33 cellular contexts compared by ENCODE assay signal in genomic region chr1:244290386-244290785, GRCh38.
"Had no signal": no experiment of that assay in that cellular context is flagged by ENCODE, and none has a peak within 500 bp of the region (broad histone marks: within the 10 kb centered on the region; RNA-seq: fewer than 3 reads in every experiment).

No MANE protein-coding gene starts in this region.

- H3K9me3 ChIP-seq: neutrophil, ovary, right lobe of liver, sigmoid colon, suprapubic skin, testis, tibial artery, transverse colon, upper lobe of right lung, uterus had no signal

- H3K27me3 Mint-ChIP-seq: natural killer cell treated with Interleukin-12 subunit alpha and Interleukin-12 subunit beta and Interleukin-15 and Interleukin-18, amount 100 ng/mL, for 72 hours; progenitor cell of endocrine pancreas; stimulated activated naive CD8-positive, alpha-beta T cell treated with anti-CD3 and anti-CD28 coated beads, Interleukin-15, Interleukin-2, amounts not matched to agents 100 ng/mL and 50 ng/mL, for 24 hours had no signal

- H3K27me3 ChIP-seq: neutrophil, ovary, right lobe of liver, sigmoid colon, spleen, suprapubic skin, testis, tibial artery, transverse colon, upper lobe of right lung, uterus had no signal

- H3K9ac ChIP-seq: parathyroid adenoma had no signal

- H3K36me3 ChIP-seq: neutrophil, ovary, right lobe of liver, sigmoid colon, spleen, suprapubic skin, tibial artery, transverse colon, upper lobe of right lung, uterus had no signal

- H2AFZ ChIP-seq: parathyroid adenoma had no signal

- H3K4me3 Mint-ChIP-seq: naive B cell; natural killer cell treated with Interleukin-12 subunit alpha and Interleukin-12 subunit beta and Interleukin-15 and Interleukin-18, amount 100 ng/mL, for 72 hours; nephron progenitor cell; neural crest cell; stimulated activated memory B cell treated with anti-CD40 and anti-IgM and Interleukin-4, amounts not matched to agents 10 μg/mL and 1 μg/mL and 100 μg/mL, for 72 hours; stimulated activated naive CD8-positive, alpha-beta T cell treated with anti-CD3 and anti-CD28 coated beads, Interleukin-15, Interleukin-2, amounts not matched to agents 100 ng/mL and 50 ng/mL, for 24 hours; type B pancreatic cell had no signal

- H3K9me3 Mint-ChIP-seq: natural killer cell treated with Interleukin-12 subunit alpha and Interleukin-12 subunit beta and Interleukin-15 and Interleukin-18, amount 100 ng/mL, for 72 hours had no signal

- H3K4me1 Mint-ChIP-seq: naive B cell; nephron progenitor cell; stimulated activated memory B cell treated with anti-CD40 and anti-IgM and Interleukin-4, amounts not matched to agents 10 μg/mL and 1 μg/mL and 100 μg/mL, for 72 hours had no signal

- H3K27ac Mint-ChIP-seq: natural killer cell treated with Interleukin-12 subunit alpha and Interleukin-12 subunit beta and Interleukin-15 and Interleukin-18, amount 100 ng/mL, for 72 hours; nephron progenitor cell; progenitor cell of endocrine pancreas; stimulated activated memory B cell treated with anti-CD40 and anti-IgM and Interleukin-4, amounts not matched to agents 10 μg/mL and 1 μg/mL and 100 μg/mL, for 72 hours; stimulated activated naive CD8-positive, alpha-beta T cell treated with anti-CD3 and anti-CD28 coated beads, Interleukin-15, Interleukin-2, amounts not matched to agents 100 ng/mL and 50 ng/mL, for 24 hours; type B pancreatic cell had no signal

- ATAC-seq: naive thymus-derived CD8-positive, alpha-beta T cell; natural killer cell treated with Interleukin-12 subunit alpha and Interleukin-12 subunit beta and Interleukin-15 and Interleukin-18, amount 100 ng/mL, for 72 hours; psoas muscle; right cardiac atrium; right lobe of liver; stimulated activated memory B cell treated with anti-CD40 and anti-IgM and Interleukin-4, amounts not matched to agents 10 μg/mL and 1 μg/mL and 100 μg/mL, for 72 hours; upper lobe of right lung had no signal

- H3K4me3 ChIP-seq: ovary, psoas muscle, right lobe of liver, sigmoid colon, spleen, suprapubic skin, testis, tibial artery, transverse colon, upper lobe of right lung, uterus had no signal

- H3K36me3 Mint-ChIP-seq: stimulated activated memory B cell treated with anti-CD40 and anti-IgM and Interleukin-4, amounts not matched to agents 10 μg/mL and 1 μg/mL and 100 μg/mL, for 72 hours; type B pancreatic cell had no signal

- H3K79me2 ChIP-seq: parathyroid adenoma had no signal

- DNase-seq: naive B cell; naive thymus-derived CD8-positive, alpha-beta T cell; nephron progenitor cell; nucleus accumbens; ovary; posterior cingulate gyrus; psoas muscle; right cardiac atrium; right lobe of liver; sigmoid colon; small intestine; spleen; stimulated activated CD4-positive, alpha-beta T cell treated with anti-CD3 and anti-CD28 coated beads, Interleukin-12 subunit alpha, Interleukin-12 subunit beta, amount 100 ng/mL, for 4 hours; stimulated activated CD4-positive, alpha-beta T cell treated with anti-CD3 and anti-CD28 coated beads, Interleukin-1b, Interleukin-23, amount 100 ng/mL, for 48 hours; stimulated activated CD4-positive, alpha-beta T cell treated with anti-CD3 and anti-CD28 coated beads, Interleukin-4, amount 100 ng/mL, for 1 hour; stimulated activated CD4-positive, alpha-beta T cell treated with anti-CD3 and anti-CD28 coated beads, Interleukin-4, amount 100 ng/mL, for 4 hours; stimulated activated CD8-positive, alpha-beta memory T cell treated with anti-CD3 and anti-CD28 coated beads, Interleukin-4, amount 100 ng/mL, for 48 hours; stimulated activated naive CD4-positive, alpha-beta T cell; substantia nigra; testis; tibial artery; transverse colon; upper lobe of right lung; uterus had no signal

- H3K4me1 ChIP-seq: parathyroid adenoma, psoas muscle, right lobe of liver, sigmoid colon, spleen, suprapubic skin, testis, tibial artery, transverse colon, upper lobe of right lung, uterus had no signal

- H3K27ac ChIP-seq: neutrophil, ovary, parathyroid adenoma, psoas muscle, right lobe of liver, sigmoid colon, spleen, suprapubic skin, testis, tibial artery, transverse colon, upper lobe of right lung, uterus had no signal
